ENCODE assay signal across 9 cellular contexts in the genomic region with DNA sequence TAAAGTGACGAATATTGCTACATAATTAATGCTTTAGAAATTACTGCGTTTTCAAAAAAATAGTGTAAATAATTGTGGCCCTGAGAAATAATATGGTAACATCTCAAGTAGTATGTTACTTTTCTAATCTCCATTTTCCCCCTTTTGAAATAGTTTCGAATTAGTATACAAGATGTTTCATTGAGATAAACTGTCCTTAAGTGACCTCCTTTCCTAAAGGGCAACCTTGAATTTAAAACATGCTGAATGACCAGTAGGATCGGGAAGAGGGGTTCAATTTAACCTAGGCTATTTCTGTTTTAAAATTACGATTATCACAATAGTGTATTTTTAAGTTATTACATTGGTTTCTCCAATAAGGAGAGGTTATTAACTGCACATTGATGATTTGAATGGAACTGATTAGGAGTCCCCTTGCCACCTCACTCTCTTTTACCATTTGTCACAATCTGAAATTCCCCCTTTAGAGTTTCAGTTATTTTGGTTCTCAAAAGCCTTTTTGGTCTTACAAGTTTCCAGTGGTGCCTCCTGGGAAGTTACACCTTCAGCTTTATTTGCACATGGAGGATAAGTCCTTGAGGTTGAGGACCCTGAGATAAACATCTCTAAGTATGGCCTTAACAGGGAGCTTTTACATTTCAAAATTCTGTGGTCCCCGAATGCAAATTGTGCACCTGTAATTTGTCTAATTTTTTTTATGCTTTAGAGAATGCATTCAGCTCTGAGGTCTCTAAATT.
DNase-seq lines count a peak whose midpoint lies in the region; ATAC-seq and TF ChIP-seq lines count a peak whose summit lies in the region.
"Had no signal": no experiment of that assay in that cellular context is flagged by ENCODE, and none has a peak within 500 bp of the region (broad histone marks: within the 10 kb centered on the region; RNA-seq: fewer than 3 reads in every experiment).

No MANE protein-coding gene starts in this region.

- H3K4me2 ChIP-seq in parathyroid adenoma (ENCODE audit: low read length) = peak overlapping the region; percentile 34

- DNase-seq in GM06990 (ENCODE audit: extremely low read depth, insufficient read length) (no peak), OCI-M1 (lab: John Stamatoyannopoulos, UW) (peak; percentile 56), NOMO-1 (lab: John Stamatoyannopoulos, UW; ENCODE audit: unreplicated experiment in 2 of 2) (no peak), HuH-7.5 (ENCODE audit: low spot score) (no peak)
- DNase-seq: NCI-H1105 treated with DMSO at 0.1 percent for 48 hours had no signal

- ATAC-seq in HG03097 (IDR thresholded peaks at IDR 0.05; ENCODE audit: low FRiP score, unreplicated experiment) (no peak), GM18517 (IDR thresholded peaks at IDR 0.05; ENCODE audit: unreplicated experiment) (no peak)

- H3K4me1 ChIP-seq in endocrine pancreas (ENCODE audit: control insufficient read depth, insufficient read depth, low read length) (peaks cover 25% of the 10 kb centered on the region), parathyroid adenoma (peaks cover 12% of the 10 kb centered on the region)

- H3K36me3 ChIP-seq in GM06990 (ENCODE audit: control insufficient read depth, insufficient read depth, low read length) (peaks cover 1% of the 10 kb centered on the region; the same call in 1 of the 2 replicates), endocrine pancreas (ENCODE audit: control insufficient read depth, insufficient read depth, low read length) (no peaks in the 10 kb centered on the region), parathyroid adenoma (ENCODE audit: control insufficient read depth, insufficient read depth, low read length) (no peaks in the 10 kb centered on the region)

- no peak overlapping the region for H2AFZ ChIP-seq in parathyroid adenoma

- H3K79me2 ChIP-seq in parathyroid adenoma = peaks cover 21% of the 10 kb centered on the region

- H3K4me3 ChIP-seq in GM06990 (replicated peaks; ENCODE audit: low read depth, low read length) (peak overlapping the region; percentile 97), endocrine pancreas (ENCODE audit: control insufficient read depth, insufficient read depth, low read length) (peak overlapping the region; percentile 93), parathyroid adenoma (ENCODE audit: low read depth, low read length) (peak overlapping the region; percentile 43)

- H3K27me3 ChIP-seq in GM06990 (replicated peaks; ENCODE audit: control insufficient read depth, insufficient read depth, low read length) = no peaks in the 10 kb centered on the region
- no peaks in the 10 kb centered on the region for H3K27me3 ChIP-seq in endocrine pancreas (ENCODE audit: control insufficient read depth, insufficient read depth, low read length)
- H3K27me3 ChIP-seq in parathyroid adenoma (ENCODE audit: control insufficient read depth, insufficient read depth, low read length) = no peaks in the 10 kb centered on the region

- H3K9me3 ChIP-seq in endocrine pancreas (ENCODE audit: control insufficient read depth, low read length) (no peaks in the 10 kb centered on the region), parathyroid adenoma (ENCODE audit: control insufficient read depth, low read length) (no peaks in the 10 kb centered on the region)

- H3K9ac ChIP-seq in endocrine pancreas (ENCODE audit: control insufficient read depth, insufficient read depth, low read length) (no peak overlapping the region), parathyroid adenoma (no peak overlapping the region)

- TF ChIP-seq CTCF in GM06990 (IDR thresholded peaks at IDR 0.05; ENCODE audit: insufficient read depth, low read length, poor library complexity, severe bottlenecking) = no peak
- no peak for TF ChIP-seq CTCF in parathyroid adenoma (IDR thresholded peaks at IDR 0.05)

- no peak overlapping the region for H3K27ac ChIP-seq in parathyroid adenoma

Comparison
In these comparisons a context has a peak if more than half of its experiments do, and no peak if none do; other contexts are left out.
1. H3K4me3 ChIP-seq: peak in every context shown above with its lines; median percentile 97 in GM06990; 93 in endocrine pancreas; 43 in parathyroid adenoma.